ENCODE assay signal across 16 cellular contexts in the genomic region with DNA sequence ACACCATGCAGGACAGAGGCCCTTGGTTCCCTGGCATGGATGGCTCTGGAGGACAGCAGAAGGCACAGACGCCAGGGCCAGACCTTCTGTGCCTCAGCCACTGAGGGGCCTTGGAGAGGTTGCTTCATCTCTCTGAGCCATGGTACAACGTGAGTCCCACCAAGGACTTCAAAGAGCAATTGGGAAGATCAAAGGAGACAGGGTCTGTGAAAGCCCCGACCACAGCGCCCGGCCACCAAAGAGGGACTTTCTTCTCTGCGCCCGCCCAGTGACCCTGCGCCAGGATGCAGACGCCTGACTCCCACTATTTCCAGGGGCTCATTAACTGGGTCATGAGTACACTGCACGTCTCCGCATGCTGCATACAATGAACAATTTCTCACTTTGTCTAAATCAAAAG.
A peak's percentile ranks its signal among the peaks of the same experiment; 100 is the strongest.
DNase-seq lines count a peak whose midpoint lies in the region; ATAC-seq and TF ChIP-seq lines count a peak whose summit lies in the region.
"Had no signal": no experiment of that assay in that cellular context is flagged by ENCODE, and none has a peak within 500 bp of the region (broad histone marks: within the 10 kb centered on the region; RNA-seq: fewer than 3 reads in every experiment).

No MANE protein-coding gene starts in this region.

- H3F3A ChIP-seq in neural progenitor cell (ENCODE audit: low read depth), result no peaks in the 10 kb centered on the region

- H3K9me3 Mint-ChIP-seq in CD14-positive monocyte, result peaks cover 0 to 8% (median 0%) of the 10 kb centered on the region in 7 donors
- no peaks in the 10 kb centered on the region for H3K9me3 Mint-ChIP-seq in CD8-positive, alpha-beta T cell
- no peaks in the 10 kb centered on the region for H3K9me3 Mint-ChIP-seq in activated T-helper 17 cell treated with anti-CD3 and anti-CD28 coated beads, Interleukin-2, amount 50 U/mL, for 72 hours
- H3K9me3 Mint-ChIP-seq in neural progenitor cell, result no peaks in the 10 kb centered on the region

- H3K79me2 ChIP-seq in neural progenitor cell (ENCODE audit: low read depth), result no peaks in the 10 kb centered on the region

- no peak overlapping the region for H3K4me3 Mint-ChIP-seq in CD14-positive monocyte
- H3K4me3 Mint-ChIP-seq in CD8-positive, alpha-beta T cell, result no peak overlapping the region
- H3K4me3 Mint-ChIP-seq in activated T-helper 17 cell treated with anti-CD3 and anti-CD28 coated beads, Interleukin-2, amount 50 U/mL, for 72 hours, result no peak overlapping the region
- no peak overlapping the region for H3K4me3 Mint-ChIP-seq in neural progenitor cell

- H3K4me2 ChIP-seq in neural progenitor cell, result no peak overlapping the region

- peaks cover 0 to 21% of the 10 kb centered on the region in 2 donors for H3K36me3 Mint-ChIP-seq in CD14-positive monocyte
- peaks cover 31% of the 10 kb centered on the region for H3K36me3 Mint-ChIP-seq in CD8-positive, alpha-beta T cell
- H3K36me3 Mint-ChIP-seq in activated T-helper 17 cell treated with anti-CD3 and anti-CD28 coated beads, Interleukin-2, amount 50 U/mL, for 72 hours (ENCODE audit: low read depth), result peaks cover 52% of the 10 kb centered on the region
- peaks cover 3% of the 10 kb centered on the region for H3K36me3 Mint-ChIP-seq in neural progenitor cell

- H3K27me3 ChIP-seq in CD8-positive, alpha-beta T cell (ENCODE audit: insufficient read depth, low read length), result no peaks in the 10 kb centered on the region
- H3K27me3 ChIP-seq in neural progenitor cell, result no peaks in the 10 kb centered on the region

- POLR2A ChIA-PET in CD8-positive, alpha-beta T cell (lab: Charles Lee), result no interaction called here

- peaks cover 2% of the 10 kb centered on the region for H3K4me1 Mint-ChIP-seq in CD14-positive monocyte
- peaks cover 21% of the 10 kb centered on the region for H3K4me1 Mint-ChIP-seq in CD8-positive, alpha-beta T cell (ENCODE audit: low read depth)
- peaks cover 5% of the 10 kb centered on the region for H3K4me1 Mint-ChIP-seq in activated T-helper 17 cell treated with anti-CD3 and anti-CD28 coated beads, Interleukin-2, amount 50 U/mL, for 72 hours
- peaks cover 39% of the 10 kb centered on the region for H3K4me1 Mint-ChIP-seq in neural progenitor cell

- no peak overlapping the region for H3K4me3 ChIP-seq in CD8-positive, alpha-beta T cell (ENCODE audit: low read depth, low read length)
- H3K4me3 ChIP-seq in neural progenitor cell, result no peak overlapping the region

- peak; percentile 34 for DNase-seq in CD14-positive monocyte (ENCODE audit: low spot score)
- no peak for DNase-seq in CD8-positive, alpha-beta T cell
- no peak for DNase-seq in neural progenitor cell (ENCODE audit: low spot score)
- no peak for DNase-seq in NCI-H1694 (lab: John Stamatoyannopoulos, UW)
- no peak for DNase-seq in activated CD4-positive, alpha-beta T cell treated with anti-CD3 and anti-CD28 coated beads, Interleukin-2, amount 50 U/mL, for 4 hours
- DNase-seq in HPDE6-E6E7 (ENCODE audit: extremely low spot score), result no peak
- DNase-seq: COR-L47, H7, KBM-7, NCI-H1105 treated with DMSO at 0.1 percent for 48 hours, NCI-H1694 treated with DMSO at 0.1 percent for 48 hours, NCI-H748 treated with DMSO at 0.1 percent for 48 hours, OCI-M1, RPMI8226 had no signal

- ATAC-seq in CD8-positive, alpha-beta T cell, result no peak
- no peak for ATAC-seq in activated T-helper 17 cell treated with anti-CD3 and anti-CD28 coated beads, Interleukin-2, amount 50 U/mL, for 72 hours (replicated peaks)

- H3K4me1 ChIP-seq in CD8-positive, alpha-beta T cell (ENCODE audit: insufficient read depth, low read length), result peaks cover 19% of the 10 kb centered on the region
- H3K4me1 ChIP-seq in neural progenitor cell, result peaks cover 3% of the 10 kb centered on the region

- H4K20me1 ChIP-seq in neural progenitor cell (ENCODE audit: low read depth), result peaks cover 4% of the 10 kb centered on the region

- H3K9me3 ChIP-seq in CD8-positive, alpha-beta T cell (ENCODE audit: low read length), result no peaks in the 10 kb centered on the region
- H3K9me3 ChIP-seq in neural progenitor cell (ENCODE audit: low read depth), result no peaks in the 10 kb centered on the region

- CTCF ChIA-PET in CD8-positive, alpha-beta T cell (lab: Charles Lee), result no interaction called here

- no peak overlapping the region for H3K27ac ChIP-seq in CD8-positive, alpha-beta T cell (ENCODE audit: low read depth, low read length)
- H3K27ac ChIP-seq in neural progenitor cell, result no peak overlapping the region
- H3K27ac ChIP-seq: C4-2B had no signal

- H3K27me3 Mint-ChIP-seq in CD14-positive monocyte (ENCODE audit: low read depth in 3 of 3) (peaks cover 5 to 16% (median 9%) of the 10 kb centered on the region in 3 donors), neural progenitor cell (ENCODE audit: insufficient read depth, low read depth) (peaks cover 8% of the 10 kb centered on the region)
- H3K27me3 Mint-ChIP-seq in CD8-positive, alpha-beta T cell (ENCODE audit: low read depth), result no peaks in the 10 kb centered on the region
- no peaks in the 10 kb centered on the region for H3K27me3 Mint-ChIP-seq in activated T-helper 17 cell treated with anti-CD3 and anti-CD28 coated beads, Interleukin-2, amount 50 U/mL, for 72 hours

- no peak for TF ChIP-seq CTCF in CD14-positive monocyte (IDR thresholded peaks at IDR 0.05)
- TF ChIP-seq CTCF in CD8-positive, alpha-beta T cell (IDR thresholded peaks at IDR 0.05), result no peak
- no peak for TF ChIP-seq CTCF in neural progenitor cell (IDR thresholded peaks at IDR 0.05)

- H3K27ac Mint-ChIP-seq in CD14-positive monocyte, result no peak overlapping the region
- H3K27ac Mint-ChIP-seq in CD8-positive, alpha-beta T cell, result peak overlapping the region; percentile 13
- H3K27ac Mint-ChIP-seq in activated T-helper 17 cell treated with anti-CD3 and anti-CD28 coated beads, Interleukin-2, amount 50 U/mL, for 72 hours, result peak overlapping the region; percentile 23
- H3K27ac Mint-ChIP-seq in neural progenitor cell, result peak overlapping the region; percentile 30

- peaks cover 7% of the 10 kb centered on the region for H3K36me3 ChIP-seq in CD8-positive, alpha-beta T cell (ENCODE audit: insufficient read depth, low read length)
- H3K36me3 ChIP-seq in neural progenitor cell, result no peaks in the 10 kb centered on the region

- no peak overlapping the region for H3K9ac ChIP-seq in neural progenitor cell

- no peak overlapping the region for H2AFZ ChIP-seq in neural progenitor cell (replicated peaks)

- intact Hi-C loops in CD14-positive monocyte (cut with micrococcal nuclease), result no loop called here
- intact Hi-C loops in CD8-positive, alpha-beta T cell (cut with DNase I, micrococcal nuclease), result no loop called here

Comparison
In these comparisons a context has a peak if more than half of its experiments do, and no peak if none do; other contexts are left out.
1. H3K27ac Mint-ChIP-seq: peak in CD8-positive, alpha-beta T cell (single experiment), activated T-helper 17 cell treated with anti-CD3 and anti-CD28 coated beads, Interleukin-2, amount 50 U/mL, for 72 hours (single experiment) and neural progenitor cell (single experiment); none in CD14-positive monocyte (0 of 7).